ENCODE assay signal across 31 cellular contexts in genomic region chr10:124865676-124866075, GRCh38.
"Had no signal": no experiment of that assay in that cellular context is flagged by ENCODE, and none has a peak within 500 bp of the region (broad histone marks: within the 10 kb centered on the region; RNA-seq: fewer than 3 reads in every experiment).

No MANE protein-coding gene starts in this region.

- H3K27me3 ChIP-seq: adrenal gland, breast epithelium, cardiac muscle cell, foreskin keratinocyte, gastrocnemius medialis had no signal

- H3K36me3 ChIP-seq: adrenal gland, breast epithelium, cardiac muscle cell, gastrocnemius medialis had no signal

- H3K4me3 Mint-ChIP-seq: activated CD4-positive, alpha-beta memory T cell treated with anti-CD3 and anti-CD28 coated beads for 36 hours; activated CD8-positive, alpha-beta memory T cell treated with anti-CD3 and anti-CD28 coated beads, Interleukin-2, amount 10 ng/mL, durations not matched to agents 7 days and 5 days; activated CD8-positive, alpha-beta T cell treated with anti-CD3 and anti-CD28 coated beads, Interleukin-2, amount 10 ng/mL, durations not matched to agents 7 days and 5 days; activated naive CD4-positive, alpha-beta T cell treated with anti-CD3 and anti-CD28 coated beads for 36 hours; activated naive CD4-positive, alpha-beta T cell treated with anti-CD3 and anti-CD28 coated beads, Interleukin-2, amount 50 U/mL, for 24 hours; activated naive CD8-positive, alpha-beta T cell treated with anti-CD3 and anti-CD28 coated beads for 36 hours; activated naive CD8-positive, alpha-beta T cell treated with anti-CD3 and anti-CD28 coated beads, Interleukin-2, amount 50 U/mL, for 24 hours; activated T-helper 1 cell treated with anti-CD3 and anti-CD28 coated beads, Interleukin-12 subunit alpha, Interleukin-12 subunit beta, Interleukin-2, Interleukin-4 antibody, amounts not matched to agents 30 ng/mL and 10 ng/mL and 1 ng/mL, durations not matched to agents 14 hours and 24 hours and 36 hours; brain; central memory CD8-positive, alpha-beta T cell; dendritic cell treated with granulocyte-macrophage colony-stimulating factor and Interleukin-4, amounts not matched to agents 40 ng/mL and 50 ng/mL, for 4 days; endodermal cell; WTC11 had no signal

- DNase-seq: activated CD4-positive, alpha-beta memory T cell treated with anti-CD3 and anti-CD28 coated beads for 36 hours; activated CD4-positive, alpha-beta T cell treated with anti-CD3 and anti-CD28 coated beads for 48 hours; activated CD8-positive, alpha-beta memory T cell treated with anti-CD3 and anti-CD28 coated beads, Interleukin-2, amount 10 ng/mL, durations not matched to agents 7 days and 5 days; activated CD8-positive, alpha-beta memory T cell treated with anti-CD3 and anti-CD28 coated beads, Interleukin-2, amount 50 U/mL, for 4 hours; activated CD8-positive, alpha-beta T cell treated with anti-CD3 and anti-CD28 coated beads, Interleukin-2, amount 10 ng/mL, durations not matched to agents 7 days and 5 days; activated effector memory CD4-positive, alpha-beta T cell treated with anti-CD3 and anti-CD28 coated beads, Interleukin-2, amount 50 U/mL, for 16 hours; activated naive CD4-positive, alpha-beta T cell treated with anti-CD3 and anti-CD28 coated beads for 36 hours; activated naive CD8-positive, alpha-beta T cell treated with anti-CD3 and anti-CD28 coated beads for 36 hours; activated naive CD8-positive, alpha-beta T cell treated with anti-CD3 and anti-CD28 coated beads, Interleukin-2, amount 50 U/mL, for 24 hours; activated T-cell treated with anti-CD3 and anti-CD28 coated beads, Interleukin-2, amount 50 U/mL, for 1 hour; activated T-cell treated with anti-CD3 and anti-CD28 coated beads, Interleukin-2, amount 50 U/mL, for 48 hours; adrenal gland; amygdala; dorsolateral prefrontal cortex; effector memory CD4-positive, alpha-beta T cell; endodermal cell; foreskin keratinocyte; gastrocnemius medialis; glutamatergic neuron; T-helper 2 cell had no signal

- H3K9me3 Mint-ChIP-seq: activated CD4-positive, alpha-beta memory T cell treated with anti-CD3 and anti-CD28 coated beads for 36 hours; activated naive CD4-positive, alpha-beta T cell treated with anti-CD3 and anti-CD28 coated beads for 36 hours; activated naive CD4-positive, alpha-beta T cell treated with anti-CD3 and anti-CD28 coated beads, Interleukin-2, amount 50 U/mL, for 24 hours; activated naive CD8-positive, alpha-beta T cell treated with anti-CD3 and anti-CD28 coated beads for 36 hours; activated naive CD8-positive, alpha-beta T cell treated with anti-CD3 and anti-CD28 coated beads, Interleukin-2, amount 50 U/mL, for 24 hours; activated T-helper 1 cell treated with anti-CD3 and anti-CD28 coated beads, Interleukin-12 subunit alpha, Interleukin-12 subunit beta, Interleukin-2, Interleukin-4 antibody, amounts not matched to agents 30 ng/mL and 10 ng/mL and 1 ng/mL, durations not matched to agents 14 hours and 24 hours and 36 hours; activated T-helper 2 cell treated with anti-CD3 and anti-CD28 coated beads, Interferon-gamma antibody, Interleukin-2, Interleukin-4, amounts not matched to agents 10 μg/mL and 5 μg/mL and 100 μg/mL, durations not matched to agents 14 hours and 24 hours and 36 hours; central memory CD8-positive, alpha-beta T cell; dendritic cell treated with granulocyte-macrophage colony-stimulating factor and Interleukin-4, amounts not matched to agents 40 ng/mL and 50 ng/mL, for 4 days; endodermal cell had no signal

- ATAC-seq: activated CD8-positive, alpha-beta memory T cell treated with anti-CD3 and anti-CD28 coated beads, Interleukin-2, amount 10 ng/mL, durations not matched to agents 7 days and 5 days; activated CD8-positive, alpha-beta T cell treated with anti-CD3 and anti-CD28 coated beads, Interleukin-2, amount 10 ng/mL, durations not matched to agents 7 days and 5 days; activated naive CD8-positive, alpha-beta T cell treated with anti-CD3 and anti-CD28 coated beads, Interleukin-2, amount 50 U/mL, for 24 hours; esophagus mucosa; foreskin keratinocyte; gastrocnemius medialis; WTC11 had no signal

- H3K4me1 ChIP-seq: breast epithelium, foreskin keratinocyte had no signal

- H3K27me3 Mint-ChIP-seq: activated CD4-positive, alpha-beta memory T cell treated with anti-CD3 and anti-CD28 coated beads for 36 hours; activated naive CD8-positive, alpha-beta T cell treated with anti-CD3 and anti-CD28 coated beads for 36 hours; central memory CD8-positive, alpha-beta T cell; dendritic cell treated with granulocyte-macrophage colony-stimulating factor and Interleukin-4, amounts not matched to agents 40 ng/mL and 50 ng/mL, for 4 days had no signal

- H3K36me3 Mint-ChIP-seq: activated CD4-positive, alpha-beta memory T cell treated with anti-CD3 and anti-CD28 coated beads for 36 hours; activated CD8-positive, alpha-beta memory T cell treated with anti-CD3 and anti-CD28 coated beads, Interleukin-2, amount 10 ng/mL, durations not matched to agents 7 days and 5 days; activated naive CD8-positive, alpha-beta T cell treated with anti-CD3 and anti-CD28 coated beads for 36 hours; brain; WTC11 had no signal

- H3K4me1 Mint-ChIP-seq: activated CD8-positive, alpha-beta memory T cell treated with anti-CD3 and anti-CD28 coated beads, Interleukin-2, amount 10 ng/mL, durations not matched to agents 7 days and 5 days; activated naive CD4-positive, alpha-beta T cell treated with anti-CD3 and anti-CD28 coated beads, Interleukin-2, amount 50 U/mL, for 24 hours; activated naive CD8-positive, alpha-beta T cell treated with anti-CD3 and anti-CD28 coated beads for 36 hours; activated naive CD8-positive, alpha-beta T cell treated with anti-CD3 and anti-CD28 coated beads, Interleukin-2, amount 50 U/mL, for 24 hours; brain; central memory CD8-positive, alpha-beta T cell had no signal

- H3K9me3 ChIP-seq: adrenal gland, breast epithelium, gastrocnemius medialis had no signal

- H3K27ac Mint-ChIP-seq: activated CD4-positive, alpha-beta memory T cell treated with anti-CD3 and anti-CD28 coated beads for 36 hours; activated CD8-positive, alpha-beta memory T cell treated with anti-CD3 and anti-CD28 coated beads, Interleukin-2, amount 10 ng/mL, durations not matched to agents 7 days and 5 days; activated CD8-positive, alpha-beta T cell treated with anti-CD3 and anti-CD28 coated beads, Interleukin-2, amount 10 ng/mL, durations not matched to agents 7 days and 5 days; activated naive CD4-positive, alpha-beta T cell treated with anti-CD3 and anti-CD28 coated beads for 36 hours; activated naive CD4-positive, alpha-beta T cell treated with anti-CD3 and anti-CD28 coated beads, Interleukin-2, amount 50 U/mL, for 24 hours; activated naive CD8-positive, alpha-beta T cell treated with anti-CD3 and anti-CD28 coated beads for 36 hours; activated naive CD8-positive, alpha-beta T cell treated with anti-CD3 and anti-CD28 coated beads, Interleukin-2, amount 50 U/mL, for 24 hours; activated T-helper 1 cell treated with anti-CD3 and anti-CD28 coated beads, Interleukin-12 subunit alpha, Interleukin-12 subunit beta, Interleukin-2, Interleukin-4 antibody, amounts not matched to agents 30 ng/mL and 10 ng/mL and 1 ng/mL, durations not matched to agents 14 hours and 24 hours and 36 hours; activated T-helper 2 cell treated with anti-CD3 and anti-CD28 coated beads, Interferon-gamma antibody, Interleukin-2, Interleukin-4, amounts not matched to agents 10 μg/mL and 5 μg/mL and 100 μg/mL, durations not matched to agents 14 hours and 24 hours and 36 hours; brain; dendritic cell treated with granulocyte-macrophage colony-stimulating factor and Interleukin-4, amounts not matched to agents 40 ng/mL and 50 ng/mL, for 4 days; endodermal cell; WTC11 had no signal

- H3K27ac ChIP-seq: adrenal gland, breast epithelium, cardiac muscle cell, coronary artery, foreskin keratinocyte, gastrocnemius medialis had no signal

- H3K4me3 ChIP-seq: adrenal gland, breast epithelium, cardiac muscle cell, coronary artery, dorsolateral prefrontal cortex, gastrocnemius medialis had no signal
